In the genomic region with DNA sequence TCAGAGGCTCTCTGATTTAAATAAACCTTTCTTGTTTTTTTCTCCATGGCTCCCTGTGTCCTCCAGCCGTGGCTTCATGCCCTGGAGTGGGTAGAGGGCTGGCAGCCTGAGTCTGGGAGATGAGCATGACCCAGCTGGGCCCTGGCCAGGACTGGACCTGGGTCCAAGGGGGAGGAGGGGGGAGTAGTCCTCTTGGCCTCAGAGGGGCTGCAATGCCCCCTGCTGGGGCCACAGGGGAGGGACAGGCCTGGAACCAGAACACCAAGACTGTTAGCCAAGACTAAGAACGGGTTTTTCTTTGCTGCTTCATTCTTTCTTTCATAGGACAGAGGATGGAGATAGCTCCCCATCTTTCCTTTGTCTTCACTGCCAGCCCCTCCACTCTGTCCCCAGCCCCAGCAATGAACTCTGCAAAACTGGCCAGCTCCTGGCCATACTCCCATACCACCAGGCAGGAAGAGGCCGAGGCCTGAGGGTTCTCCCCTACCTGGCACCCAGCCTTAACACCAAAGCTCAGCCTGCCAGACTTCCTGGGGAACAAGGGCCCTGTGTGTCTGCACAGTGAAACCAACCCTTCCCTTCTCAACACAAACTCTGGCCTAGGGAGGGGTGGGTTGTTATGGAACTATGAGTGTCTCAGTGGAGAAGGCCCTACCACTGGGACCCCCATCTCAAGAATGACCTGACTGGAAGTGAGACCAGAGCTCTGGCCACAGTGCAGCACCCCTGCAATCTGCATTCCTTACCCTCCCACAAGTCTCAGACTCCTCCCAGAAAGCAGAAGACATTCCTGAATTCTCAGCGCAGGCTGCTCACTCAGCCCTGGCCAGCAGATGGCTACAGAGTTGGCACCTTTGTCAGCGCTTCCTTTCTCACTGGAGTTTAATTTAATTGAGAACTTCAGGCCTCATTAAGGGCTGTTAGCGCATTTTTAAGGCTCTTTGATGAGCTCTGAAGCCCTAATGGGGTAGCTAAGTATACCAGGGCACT, we compare ENCODE assay signal across 9 cellular contexts. TPM values are rescaled to one million over a fixed set of nuclear protein-coding genes. Genes with fewer than 3 reads are reported as not detected.
DNase-seq lines count a peak whose midpoint lies in the region; ATAC-seq and TF ChIP-seq lines count a peak whose summit lies in the region.
"Had no signal": no experiment of that assay in that cellular context is flagged by ENCODE, and none has a peak within 500 bp of the region (broad histone marks: within the 10 kb centered on the region; RNA-seq: fewer than 3 reads in every experiment).

No MANE protein-coding gene starts in this region.

- no peak overlapping the region for H2AFZ ChIP-seq in MM.1S (ENCODE audit: low read length)

- H3K9ac ChIP-seq in MM.1S (ENCODE audit: low read length) = no peak overlapping the region

- TF ChIP-seq POLR2A in gastrocnemius medialis (IDR thresholded peaks at IDR 0.05) = peak in 1 of 2 donors; percentile 26

- no peaks in the 10 kb centered on the region for H4K20me1 ChIP-seq in MM.1S (ENCODE audit: insufficient read depth, low read length)

- 0 out of 2 replicates have a peak, but pooled peaks cover 7% of the 10 kb centered on the region for H3F3A ChIP-seq in MM.1S (ENCODE audit: insufficient read depth, low read length)

- DNase-seq in G401 (ENCODE audit: low spot score) (peak; percentile 89), MM.1S (no peak), astrocyte of the hippocampus (ENCODE audit: low read depth, low spot score) (peak; percentile 93), hepatic stellate cell (ENCODE audit: low spot score) (peak; percentile 78), gastrocnemius medialis (peak; percentile 75 to 95), HuH-7 (ENCODE audit: low spot score) (no peak), SW480 (ENCODE audit: low spot score) (no peak)

- H3K4me1 ChIP-seq in MM.1S (ENCODE audit: low read length) (peaks cover 5% of the 10 kb centered on the region), gastrocnemius medialis (peaks cover 53 to 56% of the 10 kb centered on the region in 2 donors)

- H3K27ac ChIP-seq in MM.1S (ENCODE audit: low read length) = no peak overlapping the region
- peak overlapping the region; percentile 95 to 99 (median 98) for H3K27ac ChIP-seq in gastrocnemius medialis

- H3K9me2 ChIP-seq in MM.1S (replicated peaks; ENCODE audit: insufficient read depth, low read length) = no peaks in the 10 kb centered on the region

- no peaks in the 10 kb centered on the region for H3K79me2 ChIP-seq in MM.1S (ENCODE audit: low read length)

- TF ChIP-seq CTCF in MM.1S (IDR thresholded peaks at IDR 0.05; ENCODE audit: low read length) (peak; percentile 56), gastrocnemius medialis (IDR thresholded peaks at IDR 0.05 in 4 of 5, conservative IDR thresholded peaks at IDR 0.05 in 1 of 5) (peak; percentile 81 to 93 (median 90))

- H3K4me3 ChIP-seq in MM.1S (ENCODE audit: low read length) (no peak overlapping the region), gastrocnemius medialis (no peak overlapping the region)

- intact Hi-C loops in gastrocnemius medialis (cut with DNase I; ENCODE audit: low total_unique reads) = loop anchor here (1.0 to 5.0 kb wide), 4 partner anchors 13 to 127 kb away; a partner anchor contains a TSS

- H3K9me3 ChIP-seq in MM.1S (replicated peaks; ENCODE audit: insufficient read depth, low read length) (no peaks in the 10 kb centered on the region), gastrocnemius medialis (no peaks in the 10 kb centered on the region)

- H3K27me3 ChIP-seq in MM.1S (replicated peaks; ENCODE audit: insufficient read depth, low read length) = no peaks in the 10 kb centered on the region
- H3K27me3 ChIP-seq in gastrocnemius medialis = no peaks in the 10 kb centered on the region

- no peaks in the 10 kb centered on the region; the same call in 1 of the 2 replicates for H3K36me3 ChIP-seq in MM.1S (replicated peaks; ENCODE audit: insufficient read depth, low read length)
- H3K36me3 ChIP-seq in gastrocnemius medialis = peaks cover 0 to 8% of the 10 kb centered on the region in 2 donors

- ATAC-seq in gastrocnemius medialis (peak; percentile 44 to 50), GM18858 (IDR thresholded peaks at IDR 0.05; ENCODE audit: unreplicated experiment) (no peak)
- ATAC-seq: stimulated activated naive CD8-positive, alpha-beta T cell treated with anti-CD3 and anti-CD28 coated beads, Interleukin-15, amount 100 ng/mL, for 72 hours had no signal

- no peak overlapping the region for H3K4me2 ChIP-seq in MM.1S (ENCODE audit: low read depth, low read length)

- in situ Hi-C loops in G401 (cut with HindIII; ENCODE audit: low sequenced_read_pairs) = loop anchor here (10.0 kb wide), 1 partner anchor 90 kb away; no protein-coding TSS in a partner anchor
- in situ Hi-C loops in gastrocnemius medialis (cut with MboI; ENCODE audit: low sequenced_read_pairs in 4 of 4) = loop anchor here in 3 of 4 donors (5.0 to 25.0 kb wide), 3 partner anchors 60 to 122 kb away; no protein-coding TSS in a partner anchor

RNA-seq across cellular contexts. Expression of a gene that starts 11.0 kb away (rescaled TPM):
- 40.1 and 46.1 TPM in 2 replicates for total RNA-seq in G401 (2014; rRNA removed; shearing (Covaris generic))
- 10 to 100 TPM; 18.3 to 95.5 (median 40.8) TPM for total RNA-seq in gastrocnemius medialis

RNA-seq across cellular contexts. Expression of a gene that starts 12.5 kb away (rescaled TPM):
- total RNA-seq in G401 (2014; rRNA removed; shearing (Covaris generic)) = 1,050 and 1,370 TPM in 2 replicates
- total RNA-seq in gastrocnemius medialis = 1,000 to 10,000 TPM in 2 of 4 donors, 100 to 1,000 TPM in 2; 878 to 1,576 (median 1,106) TPM

RNA-seq across cellular contexts. Expression of a gene that starts 17.7 kb away (rescaled TPM):
- total RNA-seq in G401 (2014; rRNA removed; shearing (Covaris generic)) = 0.43 and 8.3 TPM in 2 replicates
- not detected for total RNA-seq in gastrocnemius medialis

RNA-seq across cellular contexts. Expression of a gene that starts 22.9 kb away (rescaled TPM):
- total RNA-seq in G401 (2014; rRNA removed; shearing (Covaris generic)) = 73.4 and 80.4 TPM in 2 replicates
- total RNA-seq in gastrocnemius medialis = 10 to 100 TPM; 14.9 to 35.9 (median 21.4) TPM

RNA-seq across cellular contexts. Expression of a gene that starts 31.0 kb away (rescaled TPM):
- 27.7 and 58.6 TPM in 2 replicates for total RNA-seq in G401 (2014; rRNA removed; shearing (Covaris generic))
- total RNA-seq in gastrocnemius medialis = 10 to 100 TPM in 2 of 4 donors, 1 to 10 TPM in 2; 4.1 to 11.1 (median 10.0) TPM

Comparison
In these comparisons a context has a peak if more than half of its experiments do, and no peak if none do; other contexts are left out.
1. DNase-seq: peak in G401 (single experiment), astrocyte of the hippocampus (single experiment), hepatic stellate cell (single experiment) and gastrocnemius medialis (2 of 2); none in MM.1S (single experiment), HuH-7 (single experiment) and SW480 (single experiment).